ENCODE assay signal across 17 cellular contexts in genomic region chr17:74604748-74605147, GRCh38. TPM values are rescaled to one million over a fixed set of nuclear protein-coding genes. Genes with fewer than 3 reads are reported as not detected.
DNase-seq lines count a peak whose midpoint lies in the region; ATAC-seq and TF ChIP-seq lines count a peak whose summit lies in the region.
"Had no signal": no experiment of that assay in that cellular context is flagged by ENCODE, and none has a peak within 500 bp of the region (broad histone marks: within the 10 kb centered on the region; RNA-seq: fewer than 3 reads in every experiment).

No MANE protein-coding gene starts in this region.

- H3K9me3 ChIP-seq in BLaER1 (peaks cover 15% of the 10 kb centered on the region), muscle layer of colon (ENCODE audit: low read length) (no peaks in the 10 kb centered on the region), transverse colon (no peaks in the 10 kb centered on the region), upper lobe of right lung (no peaks in the 10 kb centered on the region)
- H3K9me3 ChIP-seq: HAP-1 had no signal

- intact Hi-C loops in transverse colon (cut with DNase I; ENCODE audit: low total_unique reads) = no loop called here
- intact Hi-C loops in upper lobe of right lung (cut with DNase I) = no loop called here

- H3K36me3 Mint-ChIP-seq in chondrocyte (ENCODE audit: low read depth) (peaks cover 2% of the 10 kb centered on the region), glutamatergic neuron (ENCODE audit: unreplicated experiment) (no peaks in the 10 kb centered on the region)

- peaks cover 74% of the 10 kb centered on the region for H3K4me1 ChIP-seq in BLaER1
- peaks cover 25% of the 10 kb centered on the region for H3K4me1 ChIP-seq in muscle layer of colon (ENCODE audit: insufficient read depth, low read length)
- H3K4me1 ChIP-seq in transverse colon = peaks cover 0 to 5% (median 0%) of the 10 kb centered on the region in 4 donors
- H3K4me1 ChIP-seq in upper lobe of right lung = no peaks in the 10 kb centered on the region
- H3K4me1 ChIP-seq: HAP-1 had no signal

- peaks cover 18% of the 10 kb centered on the region for H3K4me1 Mint-ChIP-seq in chondrocyte (ENCODE audit: low read depth)
- peaks cover 65% of the 10 kb centered on the region for H3K4me1 Mint-ChIP-seq in glutamatergic neuron (ENCODE audit: low read depth, unreplicated experiment)

- peaks cover 30% of the 10 kb centered on the region for H3K27me3 Mint-ChIP-seq in chondrocyte (ENCODE audit: low read depth)
- peaks cover 12% of the 10 kb centered on the region for H3K27me3 Mint-ChIP-seq in glutamatergic neuron (ENCODE audit: unreplicated experiment)

- H3K27ac Mint-ChIP-seq in chondrocyte (ENCODE audit: unreplicated experiment) (peak overlapping the region; percentile 87), glutamatergic neuron (ENCODE audit: unreplicated experiment) (no peak overlapping the region)

- WGBS in transverse colon (ENCODE audit: low coverage in 1 of 2), 2 donors = 50 to 52% methylated on average over 6 to 11 of the region's 11 CpGs

- peaks cover 30% of the 10 kb centered on the region for H4K20me1 ChIP-seq in BLaER1

- TF ChIP-seq CTCF in chondrocyte (IDR thresholded peaks at IDR 0.05) (no peak), transverse colon (IDR thresholded peaks at IDR 0.05) (no peak), upper lobe of right lung (IDR thresholded peaks at IDR 0.05) (no peak), glutamatergic neuron (IDR thresholded peaks at IDR 0.05; ENCODE audit: partially characterized antibody, unreplicated experiment) (no peak)

- H3K9ac ChIP-seq in BLaER1 (no peak overlapping the region), muscle layer of colon (ENCODE audit: low read length) (no peak overlapping the region)

- ATAC-seq in upper lobe of right lung = no peak

- H3K4me3 Mint-ChIP-seq in chondrocyte (ENCODE audit: unreplicated experiment) = no peak overlapping the region
- no peak overlapping the region for H3K4me3 Mint-ChIP-seq in glutamatergic neuron (ENCODE audit: unreplicated experiment)

- peaks cover 3% of the 10 kb centered on the region for H3K9me3 Mint-ChIP-seq in chondrocyte (ENCODE audit: low read depth)
- peaks cover 20% of the 10 kb centered on the region for H3K9me3 Mint-ChIP-seq in glutamatergic neuron (ENCODE audit: unreplicated experiment)

- DNase-seq in chondrocyte (ENCODE audit: low spot score) (no peak), transverse colon (no peak), upper lobe of right lung (no peak), AG08395 (ENCODE audit: low spot score) (no peak), glutamatergic neuron (no peak)
- DNase-seq: DMS 273 treated with DMSO at 0.1 percent for 48 hours, GDM1, NCI-H1048, NCI-H1436, NCI-H1930, NCI-H524 had no signal

- TF ChIP-seq EP300 in transverse colon (IDR thresholded peaks at IDR 0.05; ENCODE audit: low read depth) = no peak

- H3K36me3 ChIP-seq in BLaER1 = no peaks in the 10 kb centered on the region
- no peaks in the 10 kb centered on the region for H3K36me3 ChIP-seq in muscle layer of colon (ENCODE audit: insufficient read depth, low read length)
- no peaks in the 10 kb centered on the region for H3K36me3 ChIP-seq in transverse colon
- H3K36me3 ChIP-seq in upper lobe of right lung = no peaks in the 10 kb centered on the region
- H3K36me3 ChIP-seq: HAP-1 had no signal

- in situ Hi-C loops in transverse colon (cut with MboI; ENCODE audit: low pct_ligation_motif_present in 1 of 4, low pct_unique_long_range_greater_than_20kb in 1 of 4, low sequenced_read_pairs in 3 of 4) = no loop called here

- H3K4me2 ChIP-seq in BLaER1 = peak overlapping the region; percentile 80

- TF ChIP-seq POLR2A in transverse colon (IDR thresholded peaks at IDR 0.05) = no peak

- peaks cover 44% of the 10 kb centered on the region for H3K27me3 ChIP-seq in BLaER1
- H3K27me3 ChIP-seq in muscle layer of colon (ENCODE audit: control insufficient read depth in 1 of 2, insufficient read depth in 2 of 2, low read length in 2 of 2) = no peaks in the 10 kb centered on the region
- H3K27me3 ChIP-seq in transverse colon = peaks cover under 1% of the 10 kb centered on the region
- no peaks in the 10 kb centered on the region for H3K27me3 ChIP-seq in upper lobe of right lung

- H3K4me3 ChIP-seq in BLaER1 (no peak overlapping the region), muscle layer of colon (ENCODE audit: low read depth in 1 of 2, low read length in 2 of 2) (no peak overlapping the region), transverse colon (no peak overlapping the region), upper lobe of right lung (no peak overlapping the region)
- H3K4me3 ChIP-seq: HAP-1 had no signal

- H3K27ac ChIP-seq in BLaER1 (no peak overlapping the region), muscle layer of colon (ENCODE audit: low read depth, low read length) (peak overlapping the region; percentile 70), transverse colon (peak overlapping the region; percentile 27 to 76 (median 44)), upper lobe of right lung (no peak overlapping the region)

RNA-seq across cellular contexts. Expression of gene CD300LD, which starts 12.7 kb away (rescaled TPM):
- total RNA-seq in chondrocyte = not detected in 3 replicates
- not detected for total RNA-seq in transverse colon
- not detected for total RNA-seq in upper lobe of right lung
- not detected for total RNA-seq in glutamatergic neuron (ENCODE audit: unreplicated experiment)
- total RNA-seq: IMR-90, M059J, Right ventricle myocardium inferior had no signal

RNA-seq across cellular contexts. Expression of gene CD300E, which starts 18.8 kb away (rescaled TPM):
- total RNA-seq in chondrocyte (not detected in 3 replicates), transverse colon (under 1 TPM in 2 of 4 donors, not detected in 2; 0.14 to 0.32 TPM), upper lobe of right lung (6.5 TPM), glutamatergic neuron (ENCODE audit: unreplicated experiment) (not detected)
- total RNA-seq: IMR-90, M059J had no signal

RNA-seq across cellular contexts. Expression of gene CD300H, which starts 37.4 kb away (rescaled TPM):
- total RNA-seq in chondrocyte = not detected in 3 replicates
- not detected for total RNA-seq in transverse colon
- not detected for total RNA-seq in upper lobe of right lung
- total RNA-seq in glutamatergic neuron (ENCODE audit: unreplicated experiment) = not detected
- total RNA-seq: IMR-90, M059J, Right ventricle myocardium inferior had no signal

RNA-seq across cellular contexts. Expression of gene CD300C, which starts 58.8 kb away (rescaled TPM):
- total RNA-seq in chondrocyte (not detected in 3 replicates), transverse colon (1 to 10 TPM in 1 of 4 donors, under 1 TPM in 2, not detected in 1; 0.27 to 5.2 (median 0.32) TPM), upper lobe of right lung (8.2 TPM), glutamatergic neuron (ENCODE audit: unreplicated experiment) (not detected)
- total RNA-seq: IMR-90 had no signal

Comparison
In these comparisons a context has a peak if more than half of its experiments do, and no peak if none do; other contexts are left out.
1. H3K27ac ChIP-seq: peak in muscle layer of colon (single experiment) and transverse colon (4 of 4); none in BLaER1 (single experiment) and upper lobe of right lung (single experiment).